Comparison of ENCODE assay signal across 1 cellular context in genomic region chr1:45679123-45679522, GRCh38.
TF ChIP-seq lines count a peak whose summit lies in the region.

No MANE protein-coding gene starts in this region.

TF ChIP-seq in A549, 52 proteins besides CTCF, POLR2A, EP300 and RAD21 (continued from another document):
- TF ChIP-seq ATOH8 (CRISPR knock-in tag; IDR thresholded peaks at IDR 0.05; ENCODE audit: low read depth) = no peak
- TF ChIP-seq FOSL2 (IDR thresholded peaks at IDR 0.05) = no peak
- no peak for TF ChIP-seq FOSL2 (CRISPR knock-in tag; IDR thresholded peaks at IDR 0.05)
- TF ChIP-seq ZSCAN20 (CRISPR knock-in tag; IDR thresholded peaks at IDR 0.05) = no peak
- TF ChIP-seq TFCP2L1 (CRISPR knock-in tag; IDR thresholded peaks at IDR 0.05) = no peak
- TF ChIP-seq EHF (CRISPR knock-in tag; IDR thresholded peaks at IDR 0.05) = no peak
- no peak for TF ChIP-seq KDM5A (IDR thresholded peaks at IDR 0.05)
- no peak for TF ChIP-seq NFE2L2 (conservative IDR thresholded peaks at IDR 0.05; ENCODE audit: low read length)
- no peak for TF ChIP-seq HOXB13 (CRISPR knock-in tag; IDR thresholded peaks at IDR 0.05; ENCODE audit: low read depth)
